1 cellular context compared by ENCODE assay signal in the genomic region with DNA sequence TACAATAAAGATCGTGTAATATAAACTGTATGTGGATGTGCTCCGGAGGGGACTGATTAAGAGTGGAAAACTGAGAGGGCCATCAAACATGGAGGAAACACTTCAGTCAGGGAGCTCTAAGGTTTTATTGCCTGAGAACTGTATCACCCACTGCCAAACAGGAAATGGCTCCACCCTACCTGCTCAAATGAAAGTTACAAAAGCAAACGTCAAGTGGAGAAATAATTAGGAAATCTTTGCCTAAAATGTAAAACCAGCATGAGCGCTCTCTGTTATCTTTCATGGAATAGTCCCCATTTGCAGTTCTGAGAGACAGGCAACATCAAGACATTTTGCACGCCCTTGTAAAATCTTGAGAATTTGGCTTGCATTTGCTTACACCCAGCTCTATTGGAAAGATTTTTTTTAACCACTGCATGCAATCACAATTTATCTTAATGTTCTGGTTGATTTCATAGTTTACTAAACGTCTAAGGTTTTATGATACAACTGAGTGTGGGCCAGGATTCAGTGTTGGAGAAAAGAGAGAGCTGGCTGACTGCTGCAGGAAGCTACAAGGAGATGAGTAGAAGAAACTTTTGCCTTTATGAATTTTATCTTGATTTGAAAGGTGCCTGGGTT.
TF ChIP-seq lines count a peak whose summit lies in the region.

No MANE protein-coding gene starts in this region.

TF ChIP-seq in HEK293, 187 proteins besides CTCF, POLR2A, EP300 and RAD21 (continued from another document):
- TF ChIP-seq ZNF664 (tag by site-specific recombination; IDR thresholded peaks at IDR 0.05) = no peak
- no peak for TF ChIP-seq ZNF433 (tag by site-specific recombination; IDR thresholded peaks at IDR 0.05; ENCODE audit: low read depth)
- TF ChIP-seq TRIM28 (IDR thresholded peaks at IDR 0.05; ENCODE audit: borderline replicate concordance, low read length) = peak; percentile 26; the same call in 1 of the 2 replicates
- peak; percentile 73 for TF ChIP-seq FEZF1 (tag by site-specific recombination; IDR thresholded peaks at IDR 0.05)
- TF ChIP-seq, protein P1, sequence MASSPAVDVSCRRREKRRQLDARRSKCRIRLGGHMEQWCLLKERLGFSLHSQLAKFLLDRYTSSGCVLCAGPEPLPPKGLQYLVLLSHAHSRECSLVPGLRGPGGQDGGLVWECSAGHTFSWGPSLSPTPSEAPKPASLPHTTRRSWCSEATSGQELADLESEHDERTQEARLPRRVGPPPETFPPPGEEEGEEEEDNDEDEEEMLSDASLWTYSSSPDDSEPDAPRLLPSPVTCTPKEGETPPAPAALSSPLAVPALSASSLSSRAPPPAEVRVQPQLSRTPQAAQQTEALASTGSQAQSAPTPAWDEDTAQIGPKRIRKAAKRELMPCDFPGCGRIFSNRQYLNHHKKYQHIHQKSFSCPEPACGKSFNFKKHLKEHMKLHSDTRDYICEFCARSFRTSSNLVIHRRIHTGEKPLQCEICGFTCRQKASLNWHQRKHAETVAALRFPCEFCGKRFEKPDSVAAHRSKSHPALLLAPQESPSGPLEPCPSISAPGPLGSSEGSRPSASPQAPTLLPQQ (tag by site-specific recombination; IDR thresholded peaks at IDR 0.05) = no peak
- TF ChIP-seq, protein P2, sequence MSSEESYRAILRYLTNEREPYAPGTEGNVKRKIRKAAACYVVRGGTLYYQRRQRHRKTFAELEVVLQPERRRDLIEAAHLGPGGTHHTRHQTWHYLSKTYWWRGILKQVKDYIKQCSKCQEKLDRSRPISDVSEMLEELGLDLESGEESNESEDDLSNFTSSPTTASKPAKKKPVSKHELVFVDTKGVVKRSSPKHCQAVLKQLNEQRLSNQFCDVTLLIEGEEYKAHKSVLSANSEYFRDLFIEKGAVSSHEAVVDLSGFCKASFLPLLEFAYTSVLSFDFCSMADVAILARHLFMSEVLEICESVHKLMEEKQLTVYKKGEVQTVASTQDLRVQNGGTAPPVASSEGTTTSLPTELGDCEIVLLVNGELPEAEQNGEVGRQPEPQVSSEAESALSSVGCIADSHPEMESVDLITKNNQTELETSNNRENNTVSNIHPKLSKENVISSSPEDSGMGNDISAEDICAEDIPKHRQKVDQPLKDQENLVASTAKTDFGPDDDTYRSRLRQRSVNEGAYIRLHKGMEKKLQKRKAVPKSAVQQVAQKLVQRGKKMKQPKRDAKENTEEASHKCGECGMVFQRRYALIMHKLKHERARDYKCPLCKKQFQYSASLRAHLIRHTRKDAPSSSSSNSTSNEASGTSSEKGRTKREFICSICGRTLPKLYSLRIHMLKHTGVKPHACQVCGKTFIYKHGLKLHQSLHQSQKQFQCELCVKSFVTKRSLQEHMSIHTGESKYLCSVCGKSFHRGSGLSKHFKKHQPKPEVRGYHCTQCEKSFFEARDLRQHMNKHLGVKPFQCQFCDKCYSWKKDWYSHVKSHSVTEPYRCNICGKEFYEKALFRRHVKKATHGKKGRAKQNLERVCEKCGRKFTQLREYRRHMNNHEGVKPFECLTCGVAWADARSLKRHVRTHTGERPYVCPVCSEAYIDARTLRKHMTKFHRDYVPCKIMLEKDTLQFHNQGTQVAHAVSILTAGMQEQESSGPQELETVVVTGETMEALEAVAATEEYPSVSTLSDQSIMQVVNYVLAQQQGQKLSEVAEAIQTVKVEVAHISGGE (tag by site-specific recombination; conservative IDR thresholded peaks at IDR 0.05; ENCODE audit: low read depth) = no peak
- TF ChIP-seq, protein P3, sequence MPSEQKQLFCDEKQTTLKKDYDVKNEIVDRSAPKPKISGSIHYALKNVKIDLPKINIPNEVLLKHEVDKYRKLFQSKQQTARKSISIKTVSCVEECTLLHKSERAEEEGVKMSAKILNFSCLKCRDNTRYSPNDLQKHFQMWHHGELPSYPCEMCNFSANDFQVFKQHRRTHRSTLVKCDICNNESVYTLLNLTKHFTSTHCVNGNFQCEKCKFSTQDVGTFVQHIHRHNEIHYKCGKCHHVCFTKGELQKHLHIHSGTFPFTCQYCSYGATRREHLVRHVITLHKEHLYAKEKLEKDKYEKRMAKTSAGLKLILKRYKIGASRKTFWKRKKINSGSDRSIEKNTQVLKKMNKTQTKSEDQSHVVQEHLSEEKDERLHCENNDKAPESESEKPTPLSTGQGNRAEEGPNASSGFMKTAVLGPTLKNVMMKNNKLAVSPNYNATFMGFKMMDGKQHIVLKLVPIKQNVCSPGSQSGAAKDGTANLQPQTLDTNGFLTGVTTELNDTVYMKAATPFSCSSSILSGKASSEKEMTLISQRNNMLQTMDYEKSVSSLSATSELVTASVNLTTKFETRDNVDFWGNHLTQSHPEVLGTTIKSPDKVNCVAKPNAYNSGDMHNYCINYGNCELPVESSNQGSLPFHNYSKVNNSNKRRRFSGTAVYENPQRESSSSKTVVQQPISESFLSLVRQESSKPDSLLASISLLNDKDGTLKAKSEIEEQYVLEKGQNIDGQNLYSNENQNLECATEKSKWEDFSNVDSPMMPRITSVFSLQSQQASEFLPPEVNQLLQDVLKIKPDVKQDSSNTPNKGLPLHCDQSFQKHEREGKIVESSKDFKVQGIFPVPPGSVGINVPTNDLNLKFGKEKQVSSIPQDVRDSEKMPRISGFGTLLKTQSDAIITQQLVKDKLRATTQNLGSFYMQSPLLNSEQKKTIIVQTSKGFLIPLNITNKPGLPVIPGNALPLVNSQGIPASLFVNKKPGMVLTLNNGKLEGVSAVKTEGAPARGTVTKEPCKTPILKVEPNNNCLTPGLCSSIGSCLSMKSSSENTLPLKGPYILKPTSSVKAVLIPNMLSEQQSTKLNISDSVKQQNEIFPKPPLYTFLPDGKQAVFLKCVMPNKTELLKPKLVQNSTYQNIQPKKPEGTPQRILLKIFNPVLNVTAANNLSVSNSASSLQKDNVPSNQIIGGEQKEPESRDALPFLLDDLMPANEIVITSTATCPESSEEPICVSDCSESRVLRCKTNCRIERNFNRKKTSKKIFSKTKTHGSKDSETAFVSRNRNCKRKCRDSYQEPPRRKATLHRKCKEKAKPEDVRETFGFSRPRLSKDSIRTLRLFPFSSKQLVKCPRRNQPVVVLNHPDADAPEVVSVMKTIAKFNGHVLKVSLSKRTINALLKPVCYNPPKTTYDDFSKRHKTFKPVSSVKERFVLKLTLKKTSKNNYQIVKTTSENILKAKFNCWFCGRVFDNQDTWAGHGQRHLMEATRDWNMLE (tag by site-specific recombination; conservative IDR thresholded peaks at IDR 0.05; ENCODE audit: low read depth) = 0 out of 2 replicates have a peak, but pooled peaks have one; percentile 16
- TF ChIP-seq ZXDB (tag by site-specific recombination; IDR thresholded peaks at IDR 0.05) = 0 out of 2 replicates have a peak, but pooled peaks have one; percentile 22
TF ChIP-seq in HEK293: peak in this region for 16.
